Comparison of ENCODE assay signal across 8 cellular contexts in the genomic region with DNA sequence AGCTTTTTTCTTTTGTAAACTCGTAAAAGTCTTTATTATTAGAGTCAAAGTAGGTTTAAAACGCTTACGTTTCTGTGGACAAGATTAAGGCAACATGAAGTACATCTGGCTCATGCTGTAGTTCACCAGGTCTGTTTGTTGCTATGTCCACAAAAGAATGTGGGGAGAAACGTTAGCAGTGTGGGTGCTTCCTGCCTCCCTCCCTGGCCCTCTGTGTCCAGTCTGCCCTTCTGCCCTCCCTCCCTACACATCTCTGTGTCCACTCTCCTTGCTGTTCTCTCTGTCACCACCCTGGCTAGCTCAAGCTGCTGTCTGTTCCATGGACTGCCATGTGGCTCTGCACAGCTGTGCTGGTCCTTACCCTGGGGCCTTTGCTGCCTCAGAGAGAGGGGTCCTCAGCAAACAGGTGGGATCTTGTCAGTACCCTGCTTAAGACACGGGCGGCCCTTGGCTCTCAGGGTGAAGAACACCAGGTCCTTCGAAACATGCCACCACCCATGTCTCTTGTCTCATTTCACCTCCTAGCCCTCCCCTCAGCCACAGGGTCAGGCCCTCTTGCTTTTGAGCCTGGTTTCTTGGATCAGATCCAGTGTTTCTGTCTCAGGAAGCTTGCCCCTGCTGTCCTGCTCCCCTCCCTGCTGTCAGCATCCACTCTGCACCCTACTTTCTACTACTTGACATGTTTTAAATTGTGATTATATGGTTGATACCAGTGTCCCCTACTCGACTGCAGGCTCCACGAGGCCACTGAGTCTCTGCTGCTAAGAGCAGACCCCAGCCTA.
A peak's percentile ranks its signal among the peaks of the same experiment; 100 is the strongest.
DNase-seq lines count a peak whose midpoint lies in the region; ATAC-seq, FAIRE-seq and TF ChIP-seq lines count a peak whose summit lies in the region.
"Had no signal": no experiment of that assay in that cellular context is flagged by ENCODE, and none has a peak within 500 bp of the region (broad histone marks: within the 10 kb centered on the region; RNA-seq: fewer than 3 reads in every experiment).

No MANE protein-coding gene starts in this region.

- H3K27ac ChIP-seq in Peyer's patch (peak overlapping the region; percentile 36 to 69 (median 68)), fibroblast of lung (ENCODE audit: insufficient read depth, low read length) (peak overlapping the region; percentile 60)

- FAIRE-seq in GM12892 (lab: Jason Lieb, UNC) = peak; percentile 60

- H3K27me3 Mint-ChIP-seq in osteocyte (ENCODE audit: unreplicated experiment) = no peaks in the 10 kb centered on the region

- no peaks in the 10 kb centered on the region for H3K36me3 Mint-ChIP-seq in osteocyte (ENCODE audit: unreplicated experiment)

- H3K79me2 ChIP-seq in fibroblast of lung (ENCODE audit: control insufficient read depth, insufficient read depth, low read length) = peaks cover 21% of the 10 kb centered on the region

- TF ChIP-seq POLR2A in GM12892 (IDR thresholded peaks at IDR 0.05; ENCODE audit: low read depth, low read length) (no peak), Peyer's patch (IDR thresholded peaks at IDR 0.05) (no peak)

- H3K9me3 ChIP-seq in Peyer's patch (no peaks in the 10 kb centered on the region), fibroblast of lung (ENCODE audit: control insufficient read depth, insufficient read depth, low read depth, low read length) (no peaks in the 10 kb centered on the region)

- no peaks in the 10 kb centered on the region for H3K9me3 Mint-ChIP-seq in osteocyte (ENCODE audit: unreplicated experiment)

- H4K20me1 ChIP-seq in fibroblast of lung (ENCODE audit: control insufficient read depth, extremely low read depth, insufficient read depth, low read length) = no peaks in the 10 kb centered on the region

- ATAC-seq in HG03025 (IDR thresholded peaks at IDR 0.05; ENCODE audit: low FRiP score, unreplicated experiment) = no peak

- H3K4me3 ChIP-seq in Peyer's patch (no peak overlapping the region), fibroblast of lung (replicated peaks in 1 of 4; ENCODE audit: control extremely low read depth in 1 of 4, insufficient read depth in 1 of 4, low read depth in 3 of 4, low read length in 4 of 4) (no peak overlapping the region)

- H3K4me3 Mint-ChIP-seq in osteocyte (ENCODE audit: unreplicated experiment) = no peak overlapping the region

- H3K27me3 ChIP-seq in Peyer's patch (no peaks in the 10 kb centered on the region), fibroblast of lung (ENCODE audit: control insufficient read depth, insufficient read depth, low read length) (no peaks in the 10 kb centered on the region)

- TF ChIP-seq CTCF in Peyer's patch (IDR thresholded peaks at IDR 0.05) = no peak
- TF ChIP-seq CTCF in fibroblast of lung (conservative IDR thresholded peaks at IDR 0.05 in 1 of 2, IDR thresholded peaks at IDR 0.05 in 1 of 2; ENCODE audit: low read depth in 1 of 2, low read length in 2 of 2) = no peak
- TF ChIP-seq CTCF in osteocyte (IDR thresholded peaks at IDR 0.05) = no peak

- peaks cover 40% of the 10 kb centered on the region for H3K4me1 Mint-ChIP-seq in osteocyte (ENCODE audit: unreplicated experiment)

- H3K9ac ChIP-seq in fibroblast of lung (ENCODE audit: insufficient read depth, low read length) = no peak overlapping the region

- peak overlapping the region; percentile 55 for H3K27ac Mint-ChIP-seq in osteocyte (ENCODE audit: unreplicated experiment)

- peaks cover 0 to 41% (median 20%) of the 10 kb centered on the region in 4 donors for H3K4me1 ChIP-seq in Peyer's patch
- peaks cover 12% of the 10 kb centered on the region for H3K4me1 ChIP-seq in fibroblast of lung (ENCODE audit: control insufficient read depth, extremely low read depth, insufficient read depth, low read length)

- peak overlapping the region; percentile 11 for H3K4me2 ChIP-seq in fibroblast of lung (ENCODE audit: extremely low read depth, insufficient read depth, low read length)

- DNase-seq in GM12892 (ENCODE audit: insufficient read length) = no peak
- DNase-seq in Peyer's patch = no peak
- no peak for DNase-seq in fibroblast of lung (ENCODE audit: low read depth in 2 of 2)
- DNase-seq in osteocyte (ENCODE audit: extremely low spot score, unreplicated experiment) = no peak
- DNase-seq in iPS-NIHi7 (ENCODE audit: extremely low spot score) = no peak
- no peak for DNase-seq in NCI-H748 treated with DMSO at 0.1 percent for 48 hours (lab: John Stamatoyannopoulos, UW)
- DNase-seq: NCI-H1694 had no signal

- no peak overlapping the region for H2AFZ ChIP-seq in fibroblast of lung (ENCODE audit: low read length)

- H3K36me3 ChIP-seq in Peyer's patch (no peaks in the 10 kb centered on the region), fibroblast of lung (ENCODE audit: control insufficient read depth, insufficient read depth, low read length) (no peaks in the 10 kb centered on the region)
